Comparison of ENCODE assay signal across 1 cellular context in the genomic region with DNA sequence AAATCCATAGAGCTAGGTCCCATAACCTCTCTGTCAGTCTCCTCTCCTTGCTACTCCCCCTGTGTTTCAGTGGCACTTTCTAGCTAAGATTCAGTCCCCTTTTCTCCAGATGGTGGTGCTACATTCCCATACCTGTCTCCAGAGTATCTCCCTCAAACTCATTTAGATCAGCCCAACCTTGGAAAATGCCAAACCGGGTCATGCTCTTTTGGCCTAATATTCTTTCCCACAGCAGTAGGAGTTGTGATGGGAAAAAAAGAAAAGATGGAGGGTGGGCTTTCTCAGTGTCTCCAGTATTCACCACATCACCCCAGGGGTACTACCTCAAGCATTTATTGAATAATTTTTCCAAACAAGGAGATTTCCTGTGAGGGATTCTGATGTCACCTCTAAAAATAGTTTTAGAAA.
A peak's percentile ranks its signal among the peaks of the same experiment; 100 is the strongest.
TF ChIP-seq lines count a peak whose summit lies in the region.

No MANE protein-coding gene starts in this region.

TF ChIP-seq in GM12878, 131 proteins besides CTCF, POLR2A, EP300 and RAD21 (continued from another document):
- TF ChIP-seq, protein P1, sequence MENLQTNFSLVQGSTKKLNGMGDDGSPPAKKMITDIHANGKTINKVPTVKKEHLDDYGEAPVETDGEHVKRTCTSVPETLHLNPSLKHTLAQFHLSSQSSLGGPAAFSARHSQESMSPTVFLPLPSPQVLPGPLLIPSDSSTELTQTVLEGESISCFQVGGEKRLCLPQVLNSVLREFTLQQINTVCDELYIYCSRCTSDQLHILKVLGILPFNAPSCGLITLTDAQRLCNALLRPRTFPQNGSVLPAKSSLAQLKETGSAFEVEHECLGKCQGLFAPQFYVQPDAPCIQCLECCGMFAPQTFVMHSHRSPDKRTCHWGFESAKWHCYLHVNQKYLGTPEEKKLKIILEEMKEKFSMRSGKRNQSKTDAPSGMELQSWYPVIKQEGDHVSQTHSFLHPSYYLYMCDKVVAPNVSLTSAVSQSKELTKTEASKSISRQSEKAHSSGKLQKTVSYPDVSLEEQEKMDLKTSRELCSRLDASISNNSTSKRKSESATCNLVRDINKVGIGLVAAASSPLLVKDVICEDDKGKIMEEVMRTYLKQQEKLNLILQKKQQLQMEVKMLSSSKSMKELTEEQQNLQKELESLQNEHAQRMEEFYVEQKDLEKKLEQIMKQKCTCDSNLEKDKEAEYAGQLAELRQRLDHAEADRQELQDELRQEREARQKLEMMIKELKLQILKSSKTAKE (IDR thresholded peaks at IDR 0.05; ENCODE audit: low read depth, poor library complexity, severe bottlenecking): peak; percentile 32
- TF ChIP-seq POLR2AphosphoS5 (IDR thresholded peaks at IDR 0.05; ENCODE audit: low read length) (no peak), YY1 (IDR thresholded peaks at IDR 0.05; ENCODE audit: low read depth, low read length) (peak; percentile 69; the same call in 1 of the 2 replicates), IRF4 (IDR thresholded peaks at IDR 0.05; ENCODE audit: low read depth, low read length) (no peak), CBFB (IDR thresholded peaks at IDR 0.05; ENCODE audit: low read depth) (no peak), ZNF622 (IDR thresholded peaks at IDR 0.05) (no peak), CHD1 (IDR thresholded peaks at IDR 0.05; ENCODE audit: low read depth, low read length) (no peak), JUNB (IDR thresholded peaks at IDR 0.05) (no peak), NRF1 (conservative IDR thresholded peaks at IDR 0.05; ENCODE audit: low read depth, low read length) (no peak), RFX5 (IDR thresholded peaks at IDR 0.05; ENCODE audit: low read depth, low read length) (no peak), FOXK2 (IDR thresholded peaks at IDR 0.05) (no peak), MXI1 (IDR thresholded peaks at IDR 0.05; ENCODE audit: low read depth, low read length) (peak; percentile 31; the same call in 1 of the 2 replicates), BHLHE40 (IDR thresholded peaks at IDR 0.05; ENCODE audit: borderline replicate concordance in 1 of 2, low read depth in 2 of 2, low read length in 1 of 2) (0 out of 4 replicates have a peak, but pooled peaks of 1 of the 2 experiments have one; percentile 8), MYC (IDR thresholded peaks at IDR 0.05; ENCODE audit: insufficient read depth, insufficient read length, insufficient replicate concordance, low read length, severe bottlenecking) (no peak), MEF2A (IDR thresholded peaks at IDR 0.05; ENCODE audit: insufficient read depth, low read depth, low read length) (no peak), SMAD1 (IDR thresholded peaks at IDR 0.05; ENCODE audit: low read depth, partially characterized antibody) (no peak), ZNF207 (IDR thresholded peaks at IDR 0.05; ENCODE audit: borderline replicate concordance) (no peak), CBX3 (IDR thresholded peaks at IDR 0.05; ENCODE audit: borderline replicate concordance, low read depth) (no peak), NFXL1 (IDR thresholded peaks at IDR 0.05; ENCODE audit: borderline replicate concordance) (no peak), GABPA (IDR thresholded peaks at IDR 0.05; ENCODE audit: low read depth) (no peak), TARDBP (IDR thresholded peaks at IDR 0.05; ENCODE audit: borderline replicate concordance) (no peak), LARP7 (IDR thresholded peaks at IDR 0.05) (no peak), DPF2 (IDR thresholded peaks at IDR 0.05) (no peak), SUPT20H (IDR thresholded peaks at IDR 0.05; ENCODE audit: borderline replicate concordance, control insufficient read depth, low read depth, low read length) (no peak), EGR1 (IDR thresholded peaks at IDR 0.05; ENCODE audit: borderline replicate concordance in 1 of 2, low read depth in 2 of 2, low read length in 2 of 2) (no peak), JUND (IDR thresholded peaks at IDR 0.05; ENCODE audit: low read depth, low read length) (no peak), KDM1A (IDR thresholded peaks at IDR 0.05; ENCODE audit: borderline replicate concordance) (no peak)
- TF ChIP-seq, protein P2, sequence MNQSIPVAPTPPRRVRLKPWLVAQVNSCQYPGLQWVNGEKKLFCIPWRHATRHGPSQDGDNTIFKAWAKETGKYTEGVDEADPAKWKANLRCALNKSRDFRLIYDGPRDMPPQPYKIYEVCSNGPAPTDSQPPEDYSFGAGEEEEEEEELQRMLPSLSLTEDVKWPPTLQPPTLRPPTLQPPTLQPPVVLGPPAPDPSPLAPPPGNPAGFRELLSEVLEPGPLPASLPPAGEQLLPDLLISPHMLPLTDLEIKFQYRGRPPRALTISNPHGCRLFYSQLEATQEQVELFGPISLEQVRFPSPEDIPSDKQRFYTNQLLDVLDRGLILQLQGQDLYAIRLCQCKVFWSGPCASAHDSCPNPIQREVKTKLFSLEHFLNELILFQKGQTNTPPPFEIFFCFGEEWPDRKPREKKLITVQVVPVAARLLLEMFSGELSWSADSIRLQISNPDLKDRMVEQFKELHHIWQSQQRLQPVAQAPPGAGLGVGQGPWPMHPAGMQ (IDR thresholded peaks at IDR 0.05; ENCODE audit: borderline replicate concordance): no peak
- TF ChIP-seq, protein P3, sequence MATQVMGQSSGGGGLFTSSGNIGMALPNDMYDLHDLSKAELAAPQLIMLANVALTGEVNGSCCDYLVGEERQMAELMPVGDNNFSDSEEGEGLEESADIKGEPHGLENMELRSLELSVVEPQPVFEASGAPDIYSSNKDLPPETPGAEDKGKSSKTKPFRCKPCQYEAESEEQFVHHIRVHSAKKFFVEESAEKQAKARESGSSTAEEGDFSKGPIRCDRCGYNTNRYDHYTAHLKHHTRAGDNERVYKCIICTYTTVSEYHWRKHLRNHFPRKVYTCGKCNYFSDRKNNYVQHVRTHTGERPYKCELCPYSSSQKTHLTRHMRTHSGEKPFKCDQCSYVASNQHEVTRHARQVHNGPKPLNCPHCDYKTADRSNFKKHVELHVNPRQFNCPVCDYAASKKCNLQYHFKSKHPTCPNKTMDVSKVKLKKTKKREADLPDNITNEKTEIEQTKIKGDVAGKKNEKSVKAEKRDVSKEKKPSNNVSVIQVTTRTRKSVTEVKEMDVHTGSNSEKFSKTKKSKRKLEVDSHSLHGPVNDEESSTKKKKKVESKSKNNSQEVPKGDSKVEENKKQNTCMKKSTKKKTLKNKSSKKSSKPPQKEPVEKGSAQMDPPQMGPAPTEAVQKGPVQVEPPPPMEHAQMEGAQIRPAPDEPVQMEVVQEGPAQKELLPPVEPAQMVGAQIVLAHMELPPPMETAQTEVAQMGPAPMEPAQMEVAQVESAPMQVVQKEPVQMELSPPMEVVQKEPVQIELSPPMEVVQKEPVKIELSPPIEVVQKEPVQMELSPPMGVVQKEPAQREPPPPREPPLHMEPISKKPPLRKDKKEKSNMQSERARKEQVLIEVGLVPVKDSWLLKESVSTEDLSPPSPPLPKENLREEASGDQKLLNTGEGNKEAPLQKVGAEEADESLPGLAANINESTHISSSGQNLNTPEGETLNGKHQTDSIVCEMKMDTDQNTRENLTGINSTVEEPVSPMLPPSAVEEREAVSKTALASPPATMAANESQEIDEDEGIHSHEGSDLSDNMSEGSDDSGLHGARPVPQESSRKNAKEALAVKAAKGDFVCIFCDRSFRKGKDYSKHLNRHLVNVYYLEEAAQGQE (IDR thresholded peaks at IDR 0.05; ENCODE audit: low read depth, low read length): no peak
- TF ChIP-seq, protein P4, sequence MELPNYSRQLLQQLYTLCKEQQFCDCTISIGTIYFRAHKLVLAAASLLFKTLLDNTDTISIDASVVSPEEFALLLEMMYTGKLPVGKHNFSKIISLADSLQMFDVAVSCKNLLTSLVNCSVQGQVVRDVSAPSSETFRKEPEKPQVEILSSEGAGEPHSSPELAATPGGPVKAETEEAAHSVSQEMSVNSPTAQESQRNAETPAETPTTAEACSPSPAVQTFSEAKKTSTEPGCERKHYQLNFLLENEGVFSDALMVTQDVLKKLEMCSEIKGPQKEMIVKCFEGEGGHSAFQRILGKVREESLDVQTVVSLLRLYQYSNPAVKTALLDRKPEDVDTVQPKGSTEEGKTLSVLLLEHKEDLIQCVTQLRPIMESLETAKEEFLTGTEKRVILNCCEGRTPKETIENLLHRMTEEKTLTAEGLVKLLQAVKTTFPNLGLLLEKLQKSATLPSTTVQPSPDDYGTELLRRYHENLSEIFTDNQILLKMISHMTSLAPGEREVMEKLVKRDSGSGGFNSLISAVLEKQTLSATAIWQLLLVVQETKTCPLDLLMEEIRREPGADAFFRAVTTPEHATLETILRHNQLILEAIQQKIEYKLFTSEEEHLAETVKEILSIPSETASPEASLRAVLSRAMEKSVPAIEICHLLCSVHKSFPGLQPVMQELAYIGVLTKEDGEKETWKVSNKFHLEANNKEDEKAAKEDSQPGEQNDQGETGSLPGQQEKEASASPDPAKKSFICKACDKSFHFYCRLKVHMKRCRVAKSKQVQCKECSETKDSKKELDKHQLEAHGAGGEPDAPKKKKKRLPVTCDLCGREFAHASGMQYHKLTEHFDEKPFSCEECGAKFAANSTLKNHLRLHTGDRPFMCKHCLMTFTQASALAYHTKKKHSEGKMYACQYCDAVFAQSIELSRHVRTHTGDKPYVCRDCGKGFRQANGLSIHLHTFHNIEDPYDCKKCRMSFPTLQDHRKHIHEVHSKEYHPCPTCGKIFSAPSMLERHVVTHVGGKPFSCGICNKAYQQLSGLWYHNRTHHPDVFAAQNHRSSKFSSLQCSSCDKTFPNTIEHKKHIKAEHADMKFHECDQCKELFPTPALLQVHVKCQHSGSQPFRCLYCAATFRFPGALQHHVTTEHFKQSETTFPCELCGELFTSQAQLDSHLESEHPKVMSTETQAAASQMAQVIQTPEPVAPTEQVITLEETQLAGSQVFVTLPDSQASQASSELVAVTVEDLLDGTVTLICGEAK (IDR thresholded peaks at IDR 0.05; ENCODE audit: borderline replicate concordance): no peak
- TF ChIP-seq, protein P5, sequence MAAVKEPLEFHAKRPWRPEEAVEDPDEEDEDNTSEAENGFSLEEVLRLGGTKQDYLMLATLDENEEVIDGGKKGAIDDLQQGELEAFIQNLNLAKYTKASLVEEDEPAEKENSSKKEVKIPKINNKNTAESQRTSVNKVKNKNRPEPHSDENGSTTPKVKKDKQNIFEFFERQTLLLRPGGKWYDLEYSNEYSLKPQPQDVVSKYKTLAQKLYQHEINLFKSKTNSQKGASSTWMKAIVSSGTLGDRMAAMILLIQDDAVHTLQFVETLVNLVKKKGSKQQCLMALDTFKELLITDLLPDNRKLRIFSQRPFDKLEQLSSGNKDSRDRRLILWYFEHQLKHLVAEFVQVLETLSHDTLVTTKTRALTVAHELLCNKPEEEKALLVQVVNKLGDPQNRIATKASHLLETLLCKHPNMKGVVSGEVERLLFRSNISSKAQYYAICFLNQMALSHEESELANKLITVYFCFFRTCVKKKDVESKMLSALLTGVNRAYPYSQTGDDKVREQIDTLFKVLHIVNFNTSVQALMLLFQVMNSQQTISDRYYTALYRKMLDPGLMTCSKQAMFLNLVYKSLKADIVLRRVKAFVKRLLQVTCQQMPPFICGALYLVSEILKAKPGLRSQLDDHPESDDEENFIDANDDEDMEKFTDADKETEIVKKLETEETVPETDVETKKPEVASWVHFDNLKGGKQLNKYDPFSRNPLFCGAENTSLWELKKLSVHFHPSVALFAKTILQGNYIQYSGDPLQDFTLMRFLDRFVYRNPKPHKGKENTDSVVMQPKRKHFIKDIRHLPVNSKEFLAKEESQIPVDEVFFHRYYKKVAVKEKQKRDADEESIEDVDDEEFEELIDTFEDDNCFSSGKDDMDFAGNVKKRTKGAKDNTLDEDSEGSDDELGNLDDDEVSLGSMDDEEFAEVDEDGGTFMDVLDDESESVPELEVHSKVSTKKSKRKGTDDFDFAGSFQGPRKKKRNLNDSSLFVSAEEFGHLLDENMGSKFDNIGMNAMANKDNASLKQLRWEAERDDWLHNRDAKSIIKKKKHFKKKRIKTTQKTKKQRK (IDR thresholded peaks at IDR 0.05; ENCODE audit: low read depth, low read length): no peak
- TF ChIP-seq, protein P6, sequence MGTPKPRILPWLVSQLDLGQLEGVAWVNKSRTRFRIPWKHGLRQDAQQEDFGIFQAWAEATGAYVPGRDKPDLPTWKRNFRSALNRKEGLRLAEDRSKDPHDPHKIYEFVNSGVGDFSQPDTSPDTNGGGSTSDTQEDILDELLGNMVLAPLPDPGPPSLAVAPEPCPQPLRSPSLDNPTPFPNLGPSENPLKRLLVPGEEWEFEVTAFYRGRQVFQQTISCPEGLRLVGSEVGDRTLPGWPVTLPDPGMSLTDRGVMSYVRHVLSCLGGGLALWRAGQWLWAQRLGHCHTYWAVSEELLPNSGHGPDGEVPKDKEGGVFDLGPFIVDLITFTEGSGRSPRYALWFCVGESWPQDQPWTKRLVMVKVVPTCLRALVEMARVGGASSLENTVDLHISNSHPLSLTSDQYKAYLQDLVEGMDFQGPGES (IDR thresholded peaks at IDR 0.05): no peak
